ENCODE assay signal across 9 cellular contexts in the genomic region with DNA sequence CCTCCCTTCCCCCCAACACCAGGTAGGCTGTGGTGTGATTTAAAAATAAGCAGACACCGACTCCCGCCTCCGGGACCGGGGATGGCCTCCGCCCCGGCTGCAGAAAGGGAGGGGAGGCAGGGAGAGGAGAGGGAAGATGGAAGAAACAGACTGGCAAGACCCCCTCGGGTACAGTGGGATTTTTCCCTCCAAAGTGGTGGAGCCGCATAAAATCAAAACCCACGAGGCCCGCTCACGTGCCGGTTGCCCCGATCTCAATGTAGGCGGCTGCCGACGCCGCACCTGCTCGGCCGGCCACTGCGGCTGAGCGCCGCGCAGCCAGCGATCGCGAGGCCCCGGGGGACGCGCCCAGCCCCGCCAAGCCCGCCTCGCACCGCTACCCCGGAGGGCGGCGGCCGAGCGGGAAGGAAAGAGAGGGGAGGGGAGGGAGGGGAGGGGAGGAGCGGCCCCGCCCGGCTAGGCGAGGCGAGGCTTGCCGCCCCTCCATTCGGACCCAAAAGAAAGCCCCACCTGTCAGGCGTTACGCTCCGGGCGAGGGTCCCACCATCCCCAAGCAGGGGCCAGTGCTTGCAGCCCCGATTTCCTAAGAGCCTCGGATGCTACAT. TPM values are rescaled to one million over a fixed set of nuclear protein-coding genes. Genes with fewer than 3 reads are reported as not detected.
DNase-seq lines count a peak whose midpoint lies in the region; ATAC-seq and TF ChIP-seq lines count a peak whose summit lies in the region.
"Had no signal": no experiment of that assay in that cellular context is flagged by ENCODE, and none has a peak within 500 bp of the region (broad histone marks: within the 10 kb centered on the region; RNA-seq: fewer than 3 reads in every experiment).

No MANE protein-coding gene starts in this region.

- H3K27ac Mint-ChIP-seq in Caco-2 (ENCODE audit: unreplicated experiment): no peak overlapping the region

- H3K4me3 Mint-ChIP-seq in Caco-2 (ENCODE audit: unreplicated experiment): peak overlapping the region; percentile 66

- no peaks in the 10 kb centered on the region for H3K9me3 Mint-ChIP-seq in Caco-2 (ENCODE audit: unreplicated experiment)

- CTCF ChIA-PET in Caco-2 (lab: Charles Lee): no interaction called here

- DNase-seq in Caco-2: peak in 1 of 2 experiments; percentile 9
- peak; percentile 3 for DNase-seq in MG63
- DNase-seq in activated T-cell treated with anti-CD3 and anti-CD28 coated beads, Interleukin-2, amount 50 U/mL, for 1 hour: peak; percentile 28
- DNase-seq in iPS DF 6.9 (ENCODE audit: low read depth, low spot score): no peak
- peak; percentile 0 for DNase-seq in stimulated activated CD8-positive, alpha-beta memory T cell treated with anti-CD3 and anti-CD28 coated beads, Interleukin-12 subunit alpha, Interleukin-12 subunit beta, amount 100 ng/mL, for 4 hours (ENCODE audit: low read depth)
- DNase-seq in DMS114 treated with DMSO at 0.1 percent for 48 hours (lab: John Stamatoyannopoulos, UW; ENCODE audit: unreplicated experiment): no peak

- intact Hi-C loops in Caco-2 (cut with micrococcal nuclease; ENCODE audit: unreplicated experiment): no loop called here

- H3K4me1 ChIP-seq in Caco-2: peaks cover 5% of the 10 kb centered on the region
- peaks cover 9% of the 10 kb centered on the region; the same call in 1 of the 2 replicates for H3K4me1 ChIP-seq in iPS DF 6.9 (ENCODE audit: control insufficient read depth, insufficient read depth, low read length)

- H3K36me3 ChIP-seq in Caco-2 (ENCODE audit: control insufficient read depth, insufficient read depth, low read length) (no peaks in the 10 kb centered on the region), MG63 (no peaks in the 10 kb centered on the region), iPS DF 6.9 (ENCODE audit: control insufficient read depth, insufficient read depth, low read length) (no peaks in the 10 kb centered on the region)

- no peak overlapping the region for H3K27ac ChIP-seq in iPS DF 6.9 (ENCODE audit: low read length)

- TF ChIP-seq CTCF in Caco-2 (IDR thresholded peaks at IDR 0.05; ENCODE audit: insufficient read depth in 1 of 2, low read depth in 1 of 2, low read length in 1 of 2, severe bottlenecking in 1 of 2, unreplicated experiment in 1 of 2): no peak

- WGBS in iPS DF 6.9 (ENCODE audit: insufficient coverage, insufficient read length): no CpG with 5 or more reads among the region's 51 CpGs

- peaks cover 36% of the 10 kb centered on the region for H3K27me3 Mint-ChIP-seq in Caco-2 (ENCODE audit: insufficient read depth, unreplicated experiment)

- no peaks in the 10 kb centered on the region for H3K9me3 ChIP-seq in Caco-2
- H3K9me3 ChIP-seq in MG63: no peaks in the 10 kb centered on the region
- H3K9me3 ChIP-seq in iPS DF 6.9 (ENCODE audit: control insufficient read depth, insufficient read depth, low read length): no peaks in the 10 kb centered on the region

- peaks cover 7% of the 10 kb centered on the region for H3K4me1 Mint-ChIP-seq in Caco-2 (ENCODE audit: low read depth, unreplicated experiment)

- POLR2A ChIA-PET in Caco-2 (lab: Charles Lee): no interaction called here

- H3K27me3 ChIP-seq in Caco-2 (replicated peaks; ENCODE audit: control insufficient read depth, insufficient read depth, low read length) (peaks cover 4% of the 10 kb centered on the region), MG63 (peaks cover 22% of the 10 kb centered on the region), iPS DF 6.9 (ENCODE audit: control insufficient read depth, insufficient read depth, low read length) (no peaks in the 10 kb centered on the region)

- no peak for ATAC-seq in HG02571 (IDR thresholded peaks at IDR 0.05; ENCODE audit: unreplicated experiment)
- no peak for ATAC-seq in GM19452 (IDR thresholded peaks at IDR 0.05; ENCODE audit: unreplicated experiment)
- ATAC-seq: HCT116 had no signal

- H3K4me3 ChIP-seq in Caco-2 (ENCODE audit: low read depth, low read length) (peak overlapping the region; percentile 20), MG63 (peak overlapping the region; percentile 52), iPS DF 6.9 (ENCODE audit: low read length) (peak overlapping the region; percentile 72)

- BruUV-seq in Caco-2 (replicated peaks; lab: Mats Ljungman, UMichigan): no TSS peak

- H3K36me3 Mint-ChIP-seq in Caco-2 (ENCODE audit: insufficient read depth, unreplicated experiment): peaks cover 4% of the 10 kb centered on the region

RNA-seq across cellular contexts. Expression of a gene that starts 0.8 kb away (rescaled TPM):
- not detected in 2 replicates for total RNA-seq in Caco-2 (2022)
- total RNA-seq in MG63 (2014; rRNA removed; shearing (Covaris generic); ENCODE audit: low replicate concordance): 3.4 and 13.3 TPM in 2 replicates

RNA-seq across cellular contexts. Expression of a gene that starts 23.2 kb away (rescaled TPM):
- not detected in 2 replicates for total RNA-seq in Caco-2 (2022)
- total RNA-seq in MG63 (2014; rRNA removed; shearing (Covaris generic); ENCODE audit: low replicate concordance): not detected in 2 replicates

RNA-seq across cellular contexts. Expression of a gene that starts 53.2 kb away (rescaled TPM):
- total RNA-seq in Caco-2 (2022): 0.16 TPM in 1 of 2 replicates, not detected in the other
- total RNA-seq in MG63 (2014; rRNA removed; shearing (Covaris generic); ENCODE audit: low replicate concordance): not detected in 2 replicates

Comparison
In these comparisons a context has a peak if more than half of its experiments do, and no peak if none do; other contexts are left out.
1. DNase-seq: peak in MG63 (single experiment), activated T-cell treated with anti-CD3 and anti-CD28 coated beads, Interleukin-2, amount 50 U/mL, for 1 hour (single experiment) and stimulated activated CD8-positive, alpha-beta memory T cell treated with anti-CD3 and anti-CD28 coated beads, Interleukin-12 subunit alpha, Interleukin-12 subunit beta, amount 100 ng/mL, for 4 hours (single experiment); none in iPS DF 6.9 (single experiment) and DMS114 treated with DMSO at 0.1 percent for 48 hours (single experiment).
2. H3K4me3 ChIP-seq: peak in every context shown above with its lines; median percentile 72 in iPS DF 6.9; 52 in MG63; 20 in Caco-2.